Comparison of ENCODE assay signal across 9 cellular contexts in genomic region chr15:82810863-82811421, GRCh38. TPM values are rescaled to one million over a fixed set of nuclear protein-coding genes. Genes with fewer than 3 reads are reported as not detected.
A peak's percentile ranks its signal among the peaks of the same experiment; 100 is the strongest.
DNase-seq lines count a peak whose midpoint lies in the region; TF ChIP-seq lines count a peak whose summit lies in the region.
"Had no signal": no experiment of that assay in that cellular context is flagged by ENCODE, and none has a peak within 500 bp of the region (broad histone marks: within the 10 kb centered on the region; RNA-seq: fewer than 3 reads in every experiment).

No MANE protein-coding gene starts in this region.

- peaks cover 8% of the 10 kb centered on the region for H3K27me3 Mint-ChIP-seq in activated CD4-positive, alpha-beta T cell treated with anti-CD3 and anti-CD28 coated beads, Interleukin-2, amount 10 ng/mL, durations not matched to agents 24 days and 14 days
- no peaks in the 10 kb centered on the region for H3K27me3 Mint-ChIP-seq in progenitor cell of endocrine pancreas

- H3K9me3 Mint-ChIP-seq in activated CD4-positive, alpha-beta T cell treated with anti-CD3 and anti-CD28 coated beads, Interleukin-2, amount 10 ng/mL, durations not matched to agents 24 days and 14 days = no peaks in the 10 kb centered on the region
- no peaks in the 10 kb centered on the region for H3K9me3 Mint-ChIP-seq in progenitor cell of endocrine pancreas (ENCODE audit: low read depth)

- H3K9me3 ChIP-seq in cardiac muscle cell (ENCODE audit: low read depth) = no peaks in the 10 kb centered on the region

- intact Hi-C loops in cardiac septum (cut with DNase I) = no loop called here
- intact Hi-C loops in activated CD4-positive, alpha-beta T cell treated with anti-CD3 and anti-CD28 coated beads, Interleukin-2, amount 10 ng/mL, durations not matched to agents 24 days and 14 days (cut with micrococcal nuclease) = loop anchor here (1.0 to 5.0 kb wide), 6 partner anchors 21 to 388 kb away; partner anchors contain the start of genes AP3B2, C15orf40 and RAMAC

- peaks cover 33% of the 10 kb centered on the region for H3K36me3 Mint-ChIP-seq in activated CD4-positive, alpha-beta T cell treated with anti-CD3 and anti-CD28 coated beads, Interleukin-2, amount 10 ng/mL, durations not matched to agents 24 days and 14 days (ENCODE audit: low read depth)
- peaks cover 2% of the 10 kb centered on the region for H3K36me3 Mint-ChIP-seq in progenitor cell of endocrine pancreas (ENCODE audit: insufficient read depth)

- peaks cover 33% of the 10 kb centered on the region for H3K4me1 ChIP-seq in cardiac muscle cell (ENCODE audit: low read depth)

- DNase-seq in cardiac muscle cell (ENCODE audit: low read depth in 1 of 2, low spot score in 1 of 2) (no peak), cardiac septum (ENCODE audit: low spot score) (no peak), epithelial cell of proximal tubule (ENCODE audit: low read depth) (no peak), progenitor cell of endocrine pancreas (ENCODE audit: low spot score, unreplicated experiment) (no peak), HuH-7 (ENCODE audit: low spot score) (no peak), GF-D8 (lab: John Stamatoyannopoulos, UW) (no peak), NAMALWA (ENCODE audit: low spot score) (no peak)
- peak; percentile 88 for DNase-seq in activated CD4-positive, alpha-beta T cell treated with anti-CD3 and anti-CD28 coated beads, Interleukin-2, amount 10 ng/mL, durations not matched to agents 24 days and 14 days

- H3K4me3 ChIP-seq in cardiac muscle cell (peak overlapping the region; percentile 99), epithelial cell of proximal tubule (ENCODE audit: low read depth, low read length) (peak overlapping the region; percentile 76)

- H3K27ac ChIP-seq in cardiac muscle cell = peak overlapping the region; percentile 100

- peaks cover 20% of the 10 kb centered on the region for H3K4me1 Mint-ChIP-seq in activated CD4-positive, alpha-beta T cell treated with anti-CD3 and anti-CD28 coated beads, Interleukin-2, amount 10 ng/mL, durations not matched to agents 24 days and 14 days
- peaks cover 14% of the 10 kb centered on the region for H3K4me1 Mint-ChIP-seq in progenitor cell of endocrine pancreas (ENCODE audit: low read depth)

- no peak for TF ChIP-seq CTCF in cardiac muscle cell (IDR thresholded peaks at IDR 0.05; ENCODE audit: low read depth, low read length)
- TF ChIP-seq CTCF in epithelial cell of proximal tubule (conservative IDR thresholded peaks at IDR 0.05; ENCODE audit: low read depth, low read length) = no peak
- TF ChIP-seq CTCF in progenitor cell of endocrine pancreas (IDR thresholded peaks at IDR 0.05; ENCODE audit: unreplicated experiment) = no peak

- no peaks in the 10 kb centered on the region for H3K27me3 ChIP-seq in cardiac muscle cell

- peak overlapping the region; percentile 88 for H3K4me3 Mint-ChIP-seq in activated CD4-positive, alpha-beta T cell treated with anti-CD3 and anti-CD28 coated beads, Interleukin-2, amount 10 ng/mL, durations not matched to agents 24 days and 14 days
- peak overlapping the region; percentile 83 for H3K4me3 Mint-ChIP-seq in progenitor cell of endocrine pancreas (ENCODE audit: low read depth)

- H3K27ac Mint-ChIP-seq in activated CD4-positive, alpha-beta T cell treated with anti-CD3 and anti-CD28 coated beads, Interleukin-2, amount 10 ng/mL, durations not matched to agents 24 days and 14 days = peak overlapping the region; percentile 95
- H3K27ac Mint-ChIP-seq in progenitor cell of endocrine pancreas = peak overlapping the region; percentile 95

- peaks cover 21% of the 10 kb centered on the region for H3K36me3 ChIP-seq in cardiac muscle cell

RNA-seq across cellular contexts. Expression of gene WHAMM, which starts 1.5 kb away (rescaled TPM):
- total RNA-seq in cardiac muscle cell = 5.7 and 7.6 TPM in 2 replicates
- polyA plus RNA-seq in cardiac muscle cell = 3.6 and 5.1 TPM in 2 replicates
- total RNA-seq in cardiac septum = 7.2 TPM
- 5.1 and 6.7 TPM in 2 replicates for total RNA-seq in activated CD4-positive, alpha-beta T cell treated with anti-CD3 and anti-CD28 coated beads, Interleukin-2, amount 10 ng/mL, durations not matched to agents 24 days and 14 days
- total RNA-seq in epithelial cell of proximal tubule = 6.0 TPM in 2 replicates
- 7.5 and 8.1 TPM in 2 replicates for total RNA-seq in progenitor cell of endocrine pancreas

RNA-seq across cellular contexts. Expression of gene FSD2, which starts 5.1 kb away (rescaled TPM):
- total RNA-seq in cardiac muscle cell (17.3 and 44.9 TPM in 2 replicates), cardiac septum (48.7 TPM), epithelial cell of proximal tubule (not detected in 2 replicates), progenitor cell of endocrine pancreas (not detected in 2 replicates)
- polyA plus RNA-seq in cardiac muscle cell = 14.9 and 45.6 TPM in 2 replicates
- not detected in 2 replicates for total RNA-seq in activated CD4-positive, alpha-beta T cell treated with anti-CD3 and anti-CD28 coated beads, Interleukin-2, amount 10 ng/mL, durations not matched to agents 24 days and 14 days
- total RNA-seq: pulmonary artery endothelial cell had no signal

Comparison
In these comparisons a context has a peak if more than half of its experiments do, and no peak if none do; other contexts are left out.
1. RNA of gene FSD2, which starts 5.1 kb away (total RNA-seq): 48.7 TPM in cardiac septum (single experiment) and 17.3 to 44.9 TPM in cardiac muscle cell; not detected in progenitor cell of endocrine pancreas, not detected in activated CD4-positive, alpha-beta T cell treated with anti-CD3 and anti-CD28 coated beads, Interleukin-2, amount 10 ng/mL, durations not matched to agents 24 days and 14 days and not detected in epithelial cell of proximal tubule; every median in the first group is over 10 times any median in the second.